ENCODE assay signal across 13 cellular contexts in the genomic region with DNA sequence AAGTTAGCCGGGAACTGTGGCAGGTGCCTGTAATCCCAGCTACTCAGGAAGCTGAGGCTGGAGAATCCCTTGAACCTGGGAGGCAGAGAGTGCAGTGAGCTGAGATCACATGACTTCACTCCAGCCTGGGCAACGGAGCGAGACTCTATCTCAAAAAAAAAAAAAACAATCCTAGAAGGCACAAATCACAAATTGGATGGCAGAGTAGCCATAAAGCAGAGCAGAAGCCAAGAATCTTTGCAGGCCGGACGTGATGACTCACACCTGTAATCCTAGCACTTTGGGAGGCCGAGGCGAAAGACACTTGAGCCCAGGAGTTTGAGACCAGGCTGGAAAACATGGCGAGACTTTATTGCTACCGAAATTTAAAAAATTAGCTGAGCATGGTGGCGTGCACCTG. TPM values are rescaled to one million over a fixed set of nuclear protein-coding genes. Genes with fewer than 3 reads are reported as not detected.
DNase-seq lines count a peak whose midpoint lies in the region; TF ChIP-seq lines count a peak whose summit lies in the region.
"Had no signal": no experiment of that assay in that cellular context is flagged by ENCODE, and none has a peak within 500 bp of the region (broad histone marks: within the 10 kb centered on the region; RNA-seq: fewer than 3 reads in every experiment).

No MANE protein-coding gene starts in this region.

- peak; percentile 90 for DNase-seq in RKO (ENCODE audit: low spot score)
- DNase-seq in dermis blood vessel endothelial cell, result peak; percentile 61
- peak; percentile 15 for DNase-seq in stromal cell of bone marrow (ENCODE audit: low read depth)
- no peak for DNase-seq in NCI-H1436 (lab: John Stamatoyannopoulos, UW)
- DNase-seq in SK-N-DZ (ENCODE audit: low spot score), result no peak
- DNase-seq in GM13977 (ENCODE audit: low spot score), result no peak
- DNase-seq: activated CD8-positive, alpha-beta T cell treated with anti-CD3 and anti-CD28 coated beads for 36 hours; activated naive CD4-positive, alpha-beta T cell treated with anti-CD3 and anti-CD28 coated beads, Interleukin-2, amount 10 ng/mL, durations not matched to agents 7 days and 5 days; CD4-positive, alpha-beta memory T cell; mesendoderm; NCI-H2227 treated with DMSO at 0.1 percent for 48 hours; spleen had no signal

- H3K4me3 ChIP-seq in HEK293 (ENCODE audit: low read depth, low read length), result no peak overlapping the region
- H3K4me3 ChIP-seq: spleen had no signal

- POLR2A ChIA-PET in HEK293 (lab: Yijun Ruan, JAX), result interaction anchor here (0.7 kb wide), 1 partner anchor 10 kb away, joined by 8 read pairs; no protein-coding TSS in a partner anchor

- in situ Hi-C loops in GM13977 (cut with MboI; ENCODE audit: low pct_unique_long_range_greater_than_20kb, low sequenced_read_pairs, unreplicated experiment), result no loop called here

- TF ChIP-seq CTCF in HEK293 (tag by site-specific recombination; IDR thresholded peaks at IDR 0.05), result no peak
- TF ChIP-seq CTCF in GM13977 (IDR thresholded peaks at IDR 0.05; ENCODE audit: extremely low read depth, insufficient read depth, missing control alignments), result no peak

- CTCF ChIA-PET in HEK293 (lab: Yijun Ruan, JAX), result interaction anchor here (0.8 to 1.1 kb wide), 3 partner anchors 11 to 114 kb away, joined by 3 read pairs; no protein-coding TSS in a partner anchor

- H3K36me3 ChIP-seq in HEK293 (ENCODE audit: control insufficient read depth in 2 of 2, insufficient read depth in 1 of 2, low read length in 2 of 2), result no peaks in the 10 kb centered on the region
- H3K36me3 ChIP-seq: spleen had no signal

- 0 out of 2 replicates have a peak overlapping the region, but pooled peaks have one; percentile 24 for H3K27ac ChIP-seq in HEK293 (ENCODE audit: extremely low read depth, low read depth, low read length)
- H3K27ac ChIP-seq: spleen had no signal

- no peaks in the 10 kb centered on the region for H3K9me3 ChIP-seq in HEK293 (ENCODE audit: control insufficient read depth, insufficient read depth, low read depth, low read length)
- H3K9me3 ChIP-seq: spleen had no signal

- no peaks in the 10 kb centered on the region for H3K4me1 ChIP-seq in HEK293 (ENCODE audit: control insufficient read depth, insufficient read depth, low read length)
- H3K4me1 ChIP-seq: spleen had no signal

TF ChIP-seq in HEK293, 187 proteins besides CTCF, POLR2A, EP300 and RAD21 (continues in another document):
- TF ChIP-seq, protein P1, sequence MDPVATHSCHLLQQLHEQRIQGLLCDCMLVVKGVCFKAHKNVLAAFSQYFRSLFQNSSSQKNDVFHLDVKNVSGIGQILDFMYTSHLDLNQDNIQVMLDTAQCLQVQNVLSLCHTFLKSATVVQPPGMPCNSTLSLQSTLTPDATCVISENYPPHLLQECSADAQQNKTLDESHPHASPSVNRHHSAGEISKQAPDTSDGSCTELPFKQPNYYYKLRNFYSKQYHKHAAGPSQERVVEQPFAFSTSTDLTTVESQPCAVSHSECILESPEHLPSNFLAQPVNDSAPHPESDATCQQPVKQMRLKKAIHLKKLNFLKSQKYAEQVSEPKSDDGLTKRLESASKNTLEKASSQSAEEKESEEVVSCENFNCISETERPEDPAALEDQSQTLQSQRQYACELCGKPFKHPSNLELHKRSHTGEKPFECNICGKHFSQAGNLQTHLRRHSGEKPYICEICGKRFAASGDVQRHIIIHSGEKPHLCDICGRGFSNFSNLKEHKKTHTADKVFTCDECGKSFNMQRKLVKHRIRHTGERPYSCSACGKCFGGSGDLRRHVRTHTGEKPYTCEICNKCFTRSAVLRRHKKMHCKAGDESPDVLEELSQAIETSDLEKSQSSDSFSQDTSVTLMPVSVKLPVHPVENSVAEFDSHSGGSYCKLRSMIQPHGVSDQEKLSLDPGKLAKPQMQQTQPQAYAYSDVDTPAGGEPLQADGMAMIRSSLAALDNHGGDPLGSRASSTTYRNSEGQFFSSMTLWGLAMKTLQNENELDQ (tag by site-specific recombination; IDR thresholded peaks at IDR 0.05; ENCODE audit: low read depth), result no peak
- TF ChIP-seq ZNF561 (tag by site-specific recombination; IDR thresholded peaks at IDR 0.05; ENCODE audit: borderline replicate concordance) (no peak), BCL11A (tag by site-specific recombination; IDR thresholded peaks at IDR 0.05; ENCODE audit: low read depth) (0 out of 2 replicates have a peak, but pooled peaks have one; percentile 56), ZBTB17 (tag by site-specific recombination; IDR thresholded peaks at IDR 0.05) (peak; percentile 87), ZNF121 (tag by site-specific recombination; IDR thresholded peaks at IDR 0.05) (peak; percentile 72), GFI1B (tag by site-specific recombination; IDR thresholded peaks at IDR 0.05) (peak; percentile 88), ZNF2 (tag by site-specific recombination; IDR thresholded peaks at IDR 0.05) (no peak), ZNF146 (tag by site-specific recombination; IDR thresholded peaks at IDR 0.05) (no peak), ZSCAN16 (tag by site-specific recombination; IDR thresholded peaks at IDR 0.05) (no peak), ZNF24 (tag by site-specific recombination; IDR thresholded peaks at IDR 0.05) (no peak), OVOL3 (tag by site-specific recombination; IDR thresholded peaks at IDR 0.05) (no peak), ZXDB (tag by site-specific recombination; IDR thresholded peaks at IDR 0.05) (peak; percentile 36; the same call in 1 of the 2 replicates), ZBTB8A (tag by site-specific recombination; IDR thresholded peaks at IDR 0.05) (no peak), YY1 (tag by site-specific recombination; IDR thresholded peaks at IDR 0.05) (no peak), ZNF664 (tag by site-specific recombination; IDR thresholded peaks at IDR 0.05) (peak; percentile 65; the same call in 1 of the 2 replicates), ZNF248 (tag by site-specific recombination; IDR thresholded peaks at IDR 0.05) (no peak), GLIS1 (tag by site-specific recombination; IDR thresholded peaks at IDR 0.05) (peak; percentile 71), SCRT2 (tag by site-specific recombination; IDR thresholded peaks at IDR 0.05) (0 out of 2 replicates have a peak, but pooled peaks have one; percentile 20), ZNF366 (tag by site-specific recombination; conservative IDR thresholded peaks at IDR 0.05) (peak; percentile 34; the same call in 1 of the 2 replicates), SP7 (tag by site-specific recombination; IDR thresholded peaks at IDR 0.05) (peak; percentile 59), ZNF596 (tag by site-specific recombination; IDR thresholded peaks at IDR 0.05) (no peak), ZNF600 (tag by site-specific recombination; IDR thresholded peaks at IDR 0.05) (peak; percentile 43; the same call in 1 of the 2 replicates), GLI2 (tag by site-specific recombination; IDR thresholded peaks at IDR 0.05; ENCODE audit: borderline replicate concordance, low read depth) (no peak), KLF8 (tag by site-specific recombination; IDR thresholded peaks at IDR 0.05) (peak; percentile 32; the same call in 1 of the 2 replicates), ZNF394 (tag by site-specific recombination; IDR thresholded peaks at IDR 0.05; ENCODE audit: borderline replicate concordance) (peak; percentile 79), SP3 (tag by site-specific recombination; IDR thresholded peaks at IDR 0.05) (no peak), ZNF629 (tag by site-specific recombination; IDR thresholded peaks at IDR 0.05) (peak; percentile 56; the same call in 1 of the 2 replicates), ZNF302 (tag by site-specific recombination; IDR thresholded peaks at IDR 0.05; ENCODE audit: low read depth) (no peak)
- TF ChIP-seq, protein P2, sequence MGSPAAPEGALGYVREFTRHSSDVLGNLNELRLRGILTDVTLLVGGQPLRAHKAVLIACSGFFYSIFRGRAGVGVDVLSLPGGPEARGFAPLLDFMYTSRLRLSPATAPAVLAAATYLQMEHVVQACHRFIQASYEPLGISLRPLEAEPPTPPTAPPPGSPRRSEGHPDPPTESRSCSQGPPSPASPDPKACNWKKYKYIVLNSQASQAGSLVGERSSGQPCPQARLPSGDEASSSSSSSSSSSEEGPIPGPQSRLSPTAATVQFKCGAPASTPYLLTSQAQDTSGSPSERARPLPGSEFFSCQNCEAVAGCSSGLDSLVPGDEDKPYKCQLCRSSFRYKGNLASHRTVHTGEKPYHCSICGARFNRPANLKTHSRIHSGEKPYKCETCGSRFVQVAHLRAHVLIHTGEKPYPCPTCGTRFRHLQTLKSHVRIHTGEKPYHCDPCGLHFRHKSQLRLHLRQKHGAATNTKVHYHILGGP (tag by site-specific recombination; IDR thresholded peaks at IDR 0.05), result peak; percentile 90
- TF ChIP-seq, protein P3, sequence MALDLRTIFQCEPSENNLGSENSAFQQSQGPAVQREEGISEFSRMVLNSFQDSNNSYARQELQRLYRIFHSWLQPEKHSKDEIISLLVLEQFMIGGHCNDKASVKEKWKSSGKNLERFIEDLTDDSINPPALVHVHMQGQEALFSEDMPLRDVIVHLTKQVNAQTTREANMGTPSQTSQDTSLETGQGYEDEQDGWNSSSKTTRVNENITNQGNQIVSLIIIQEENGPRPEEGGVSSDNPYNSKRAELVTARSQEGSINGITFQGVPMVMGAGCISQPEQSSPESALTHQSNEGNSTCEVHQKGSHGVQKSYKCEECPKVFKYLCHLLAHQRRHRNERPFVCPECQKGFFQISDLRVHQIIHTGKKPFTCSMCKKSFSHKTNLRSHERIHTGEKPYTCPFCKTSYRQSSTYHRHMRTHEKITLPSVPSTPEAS (tag by site-specific recombination; IDR thresholded peaks at IDR 0.05), result no peak
- TF ChIP-seq, protein P4, sequence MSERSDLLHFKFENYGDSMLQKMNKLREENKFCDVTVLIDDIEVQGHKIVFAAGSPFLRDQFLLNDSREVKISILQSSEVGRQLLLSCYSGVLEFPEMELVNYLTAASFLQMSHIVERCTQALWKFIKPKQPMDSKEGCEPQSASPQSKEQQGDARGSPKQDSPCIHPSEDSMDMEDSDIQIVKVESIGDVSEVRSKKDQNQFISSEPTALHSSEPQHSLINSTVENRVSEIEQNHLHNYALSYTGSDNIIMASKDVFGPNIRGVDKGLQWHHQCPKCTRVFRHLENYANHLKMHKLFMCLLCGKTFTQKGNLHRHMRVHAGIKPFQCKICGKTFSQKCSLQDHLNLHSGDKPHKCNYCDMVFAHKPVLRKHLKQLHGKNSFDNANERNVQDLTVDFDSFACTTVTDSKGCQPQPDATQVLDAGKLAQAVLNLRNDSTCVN (tag by site-specific recombination; optimal IDR thresholded peaks at IDR 0.05), result peak; percentile 10

RNA-seq across cellular contexts. Expression of a gene that starts 9.2 kb away (rescaled TPM):
- total RNA-seq in dermis blood vessel endothelial cell, result 27.4 and 38.7 TPM in 2 replicates
- 70.9 and 99.4 TPM in 2 replicates for polyA plus RNA-seq in SK-N-DZ (2014; cell fraction: cytosol; rRNA removed)
- 77.8 and 128 TPM in 2 replicates for polyA plus RNA-seq in SK-N-DZ (2014; cell fraction: nucleus; rRNA removed)

Comparison
In these comparisons a context has a peak if more than half of its experiments do, and no peak if none do; other contexts are left out.
1. DNase-seq: peak in RKO (single experiment), dermis blood vessel endothelial cell (single experiment) and stromal cell of bone marrow (single experiment); none in NCI-H1436 (single experiment), SK-N-DZ (single experiment) and GM13977 (single experiment).